18 cellular contexts compared by ENCODE assay signal in the genomic region with DNA sequence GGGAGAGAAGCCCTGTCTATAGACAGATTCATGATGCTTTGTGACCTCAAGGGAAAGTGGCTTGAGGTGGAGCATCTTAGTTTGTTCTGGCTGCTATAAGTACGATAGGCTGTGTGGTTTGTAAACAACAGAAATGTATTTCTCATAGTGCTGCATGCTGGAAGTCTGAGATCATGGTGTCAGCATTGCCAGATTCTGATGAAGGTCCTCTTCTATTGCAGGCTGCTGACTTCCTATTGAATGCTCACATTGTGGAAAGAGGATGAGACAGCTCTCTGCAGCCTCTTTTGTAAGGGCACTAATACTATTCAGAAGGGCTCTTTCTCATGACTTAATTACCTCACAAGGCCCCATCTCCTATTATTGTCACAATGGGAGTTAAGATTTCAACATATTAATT.
DNase-seq lines count a peak whose midpoint lies in the region; ATAC-seq and TF ChIP-seq lines count a peak whose summit lies in the region.
"Had no signal": no experiment of that assay in that cellular context is flagged by ENCODE, and none has a peak within 500 bp of the region (broad histone marks: within the 10 kb centered on the region; RNA-seq: fewer than 3 reads in every experiment).

No MANE protein-coding gene starts in this region.

- peaks cover 3% of the 10 kb centered on the region for H3K79me1 ChIP-seq in neuronal stem cell (ENCODE audit: low read depth, low read length)

- H3K79me2 ChIP-seq in SU-DHL-6 (ENCODE audit: insufficient read depth, low read length) = no peaks in the 10 kb centered on the region
- H3K79me2 ChIP-seq in Karpas-422 (ENCODE audit: low read length) = no peaks in the 10 kb centered on the region

- no peaks in the 10 kb centered on the region for H3K9me3 ChIP-seq in SU-DHL-6 (ENCODE audit: insufficient read depth, low read length)
- H3K9me3 ChIP-seq in neuronal stem cell (replicated peaks in 1 of 2; ENCODE audit: control insufficient read depth in 2 of 2, insufficient read depth in 1 of 2, low read depth in 1 of 2, low read length in 2 of 2) = no peaks in the 10 kb centered on the region
- peaks cover 27% of the 10 kb centered on the region for H3K9me3 ChIP-seq in Karpas-422 (ENCODE audit: low read length)
- H3K9me3 ChIP-seq: adrenal gland, left ventricle myocardium inferior, right lobe of liver had no signal

- H2BK120ac ChIP-seq in neuronal stem cell (ENCODE audit: low read depth, low read length) = no peak overlapping the region

- H2BK5ac ChIP-seq in neuronal stem cell (ENCODE audit: low read length) = no peak overlapping the region

- no peaks in the 10 kb centered on the region for H3F3A ChIP-seq in SU-DHL-6 (ENCODE audit: insufficient read depth)

- H3K27ac ChIP-seq in SU-DHL-6 (ENCODE audit: low read depth, low read length) (no peak overlapping the region), neuronal stem cell (replicated peaks; ENCODE audit: low read length) (no peak overlapping the region), Karpas-422 (ENCODE audit: low read length) (no peak overlapping the region)
- H3K27ac ChIP-seq: adrenal gland, left ventricle myocardium inferior, right lobe of liver had no signal

- H2AFZ ChIP-seq in SU-DHL-6 (ENCODE audit: low read depth, low read length, severe bottlenecking) (peak overlapping the region; percentile 22), neuronal stem cell (ENCODE audit: low read length) (peak overlapping the region; percentile 38), Karpas-422 (ENCODE audit: low read length) (no peak overlapping the region)

- H3K4me3 ChIP-seq in SU-DHL-6 (ENCODE audit: insufficient read depth, low read length, poor library complexity, severe bottlenecking) (no peak overlapping the region), fibroblast of the aortic adventitia (ENCODE audit: low read depth, low read length) (no peak overlapping the region), neuronal stem cell (ENCODE audit: low read length in 2 of 2) (no peak overlapping the region), Karpas-422 (ENCODE audit: low read length) (no peak overlapping the region)
- H3K4me3 ChIP-seq: adrenal gland, left ventricle myocardium inferior, right lobe of liver had no signal

- H2BK12ac ChIP-seq in neuronal stem cell (ENCODE audit: low read length) = no peak overlapping the region

- no peak overlapping the region for H3K4ac ChIP-seq in neuronal stem cell (ENCODE audit: low read length)

- H3K18ac ChIP-seq in neuronal stem cell (ENCODE audit: low read length) = no peak overlapping the region

- H4K20me1 ChIP-seq in SU-DHL-6 (ENCODE audit: low read depth, low read length) = no peaks in the 10 kb centered on the region
- H4K20me1 ChIP-seq in Karpas-422 (ENCODE audit: insufficient read depth, low read depth, low read length) = no peaks in the 10 kb centered on the region

- H3K9me2 ChIP-seq in SU-DHL-6 (replicated peaks; ENCODE audit: insufficient read depth, low read length) (no peaks in the 10 kb centered on the region), Karpas-422 (replicated peaks; ENCODE audit: insufficient read depth, low read length) (no peaks in the 10 kb centered on the region)

- no peak overlapping the region for H3K4me2 ChIP-seq in SU-DHL-6 (ENCODE audit: low read depth, low read length, poor library complexity, severe bottlenecking)
- H3K4me2 ChIP-seq in neuronal stem cell (ENCODE audit: insufficient read depth, low read length, poor library complexity, severe bottlenecking) = no peak overlapping the region
- H3K4me2 ChIP-seq in Karpas-422 (ENCODE audit: low read depth, low read length, poor library complexity, severe bottlenecking) = no peak overlapping the region

- peaks cover 9 to 15% of the 10 kb centered on the region in 2 donors for H3K4me1 ChIP-seq in neuronal stem cell (ENCODE audit: control insufficient read depth in 2 of 2, insufficient read depth in 1 of 2, low read depth in 1 of 2, low read length in 2 of 2)
- H3K4me1 ChIP-seq in Karpas-422 (ENCODE audit: low read length) = no peaks in the 10 kb centered on the region
- H3K4me1 ChIP-seq: adrenal gland, left ventricle myocardium inferior, right lobe of liver had no signal

- WGBS in neuronal stem cell (ENCODE audit: extremely low coverage in 2 of 2, insufficient read length in 2 of 2, insufficient replicate concordance in 1 of 2), 2 donors = no CpG with 5 or more reads among the region's 1 CpG

- ATAC-seq in HG03442 (IDR thresholded peaks at IDR 0.05; ENCODE audit: unreplicated experiment) = no peak
- ATAC-seq: activated CD4-positive, CD25-positive, alpha-beta regulatory T cell treated with anti-CD3 and anti-CD28 coated beads, Interleukin-2, amount 50 U/mL, for 24 hours; HCT116; Panc1; right lobe of liver; stimulated activated naive CD8-positive, alpha-beta T cell treated with anti-CD3 and anti-CD28 coated beads, Interleukin-15, Interleukin-2, amounts not matched to agents 100 U/mL and 50 U/mL, for 24 hours had no signal

- no peak overlapping the region for H2BK15ac ChIP-seq in neuronal stem cell (ENCODE audit: low read length)

- no peak overlapping the region for H3K23ac ChIP-seq in neuronal stem cell (ENCODE audit: low read depth, low read length, poor library complexity)

- no peak overlapping the region for H4K8ac ChIP-seq in neuronal stem cell (ENCODE audit: low read depth, low read length)

- no peak overlapping the region for H4K91ac ChIP-seq in neuronal stem cell (ENCODE audit: low read depth, low read length, poor library complexity)

- H3K9ac ChIP-seq in SU-DHL-6 (ENCODE audit: low read length) = no peak overlapping the region
- H3K9ac ChIP-seq in neuronal stem cell (ENCODE audit: low read depth, low read length, poor library complexity) = no peak overlapping the region
- H3K9ac ChIP-seq in Karpas-422 (ENCODE audit: low read length) = no peak overlapping the region

- H3K36me3 ChIP-seq in SU-DHL-6 (ENCODE audit: low read length) = no peaks in the 10 kb centered on the region
- H3K36me3 ChIP-seq in neuronal stem cell (replicated peaks in 1 of 2; ENCODE audit: control insufficient read depth in 2 of 2, insufficient read depth in 2 of 2, low read length in 2 of 2) = no peaks in the 10 kb centered on the region
- H3K36me3 ChIP-seq in Karpas-422 (ENCODE audit: insufficient read depth, low read length) = no peaks in the 10 kb centered on the region
- H3K36me3 ChIP-seq: adrenal gland, left ventricle myocardium inferior, right lobe of liver had no signal

- no peak overlapping the region for H3K14ac ChIP-seq in neuronal stem cell (ENCODE audit: low read length)

- DNase-seq in Ammon's horn (ENCODE audit: low spot score) (peak; percentile 76), fibroblast of the aortic adventitia (ENCODE audit: low read depth) (peak; percentile 45), neuronal stem cell (ENCODE audit: low spot score) (no peak), Karpas-422 (no peak), dermis blood vessel endothelial cell (no peak), COLO668 (lab: John Stamatoyannopoulos, UW; ENCODE audit: unreplicated experiment) (no peak)
- DNase-seq: adrenal gland; left ventricle myocardium inferior; NCI-H1417 treated with DMSO at 0.1 percent for 48 hours; right lobe of liver; stimulated activated CD4-positive, alpha-beta T cell treated with anti-CD3 and anti-CD28 coated beads, Interleukin-1b, Interleukin-23, amount 100 ng/mL, for 48 hours; stimulated activated naive CD8-positive, alpha-beta T cell treated with anti-CD3 and anti-CD28 coated beads, Interleukin-15, Interleukin-2, amounts not matched to agents 100 U/mL and 50 U/mL, for 24 hours; T-helper 9 cell had no signal

- no peak overlapping the region for H2AK5ac ChIP-seq in neuronal stem cell (ENCODE audit: low read depth, low read length)

- TF ChIP-seq CTCF in SU-DHL-6 (IDR thresholded peaks at IDR 0.05; ENCODE audit: insufficient read depth, low read length, poor library complexity, severe bottlenecking) (no peak), fibroblast of the aortic adventitia (IDR thresholded peaks at IDR 0.05; ENCODE audit: insufficient read depth, low read length) (no peak)

- no peaks in the 10 kb centered on the region for H3K27me3 ChIP-seq in SU-DHL-6 (ENCODE audit: low read length)
- H3K27me3 ChIP-seq in neuronal stem cell (ENCODE audit: control insufficient read depth in 3 of 3, insufficient read depth in 3 of 3, low read depth in 1 of 3, low read length in 3 of 3) = no peaks in the 10 kb centered on the region
- H3K27me3 ChIP-seq in Karpas-422 (ENCODE audit: low read length) = no peaks in the 10 kb centered on the region
- H3K27me3 ChIP-seq: adrenal gland, right lobe of liver had no signal

Comparison
In these comparisons a context has a peak if more than half of its experiments do, and no peak if none do; other contexts are left out.
1. DNase-seq: peak in Ammon's horn (single experiment) and fibroblast of the aortic adventitia (single experiment); none in neuronal stem cell (single experiment), Karpas-422 (single experiment), dermis blood vessel endothelial cell (single experiment) and COLO668 (single experiment).